In genomic region chr3:4977889-4978258, GRCh38 we compare ENCODE assay signal across 8 cellular contexts.
DNase-seq lines count a peak whose midpoint lies in the region; ATAC-seq and TF ChIP-seq lines count a peak whose summit lies in the region.

No MANE protein-coding gene starts in this region.

- H3K4me3 ChIP-seq in KMS-11 (IDR thresholded peaks at IDR 0.05; ENCODE audit: insufficient read depth, low read depth, low read length) (no peak overlapping the region), adipocyte (ENCODE audit: low read length) (peak overlapping the region; percentile 77)

- H3K9ac ChIP-seq in ES-I3 (ENCODE audit: low read depth, low read length) (peak overlapping the region; percentile 79), KMS-11 (peak overlapping the region; percentile 89), adipocyte (ENCODE audit: low read length) (peak overlapping the region; percentile 86)

- TF ChIP-seq CTCF in KMS-11 (conservative IDR thresholded peaks at IDR 0.05; ENCODE audit: low read depth, low read length) = no peak

- H4K20me1 ChIP-seq in KMS-11 (ENCODE audit: insufficient read depth) = no peaks in the 10 kb centered on the region

- H3K27me3 ChIP-seq in KMS-11 (ENCODE audit: insufficient read depth, low read depth) (no peaks in the 10 kb centered on the region), adipocyte (replicated peaks; ENCODE audit: control insufficient read depth, insufficient read depth, low read length) (no peaks in the 10 kb centered on the region), layer of hippocampus (ENCODE audit: control insufficient read depth, insufficient read depth, low read length) (no peaks in the 10 kb centered on the region)

- DNase-seq in adipocyte (ENCODE audit: low read depth) (no peak), superior temporal gyrus (ENCODE audit: extremely low spot score) (peak; percentile 58), NCI-H526 treated with DMSO at 0.1 percent for 48 hours (lab: John Stamatoyannopoulos, UW) (no peak)

- peaks cover 17% of the 10 kb centered on the region for H3K4me1 ChIP-seq in ES-I3 (ENCODE audit: insufficient read depth, low read length)
- H3K4me1 ChIP-seq in KMS-11 (ENCODE audit: low read depth, poor library complexity, severe bottlenecking) = peaks cover 27% of the 10 kb centered on the region
- H3K4me1 ChIP-seq in adipocyte (ENCODE audit: control insufficient read depth, insufficient read depth, low read length) = peaks cover 37% of the 10 kb centered on the region

- H3K27ac ChIP-seq in KMS-11 = peak overlapping the region; percentile 93
- peak overlapping the region; percentile 92 for H3K27ac ChIP-seq in layer of hippocampus (ENCODE audit: low read depth, low read length)

- peak overlapping the region; percentile 80 for H3K4me2 ChIP-seq in KMS-11

- no peak for TF ChIP-seq POLR2A in GM18505 (IDR thresholded peaks at IDR 0.05; ENCODE audit: borderline replicate concordance, extremely low read depth, insufficient read depth, insufficient read length)

- H3K36me3 ChIP-seq in ES-I3 (ENCODE audit: insufficient read depth, low read length) (peaks cover 14% of the 10 kb centered on the region), KMS-11 (ENCODE audit: insufficient read depth) (no peaks in the 10 kb centered on the region), adipocyte (ENCODE audit: control insufficient read depth, insufficient read depth, low read length, severe bottlenecking) (peaks cover 9% of the 10 kb centered on the region)

- H3K9me3 ChIP-seq in ES-I3 (ENCODE audit: control insufficient read depth, insufficient read depth, low read length) = no peaks in the 10 kb centered on the region
- H3K9me3 ChIP-seq in adipocyte (ENCODE audit: control insufficient read depth, low read length) = no peaks in the 10 kb centered on the region

- H3K79me2 ChIP-seq in KMS-11 (ENCODE audit: insufficient read depth, low read depth) = no peaks in the 10 kb centered on the region

- no peak for ATAC-seq in HG03280 (IDR thresholded peaks at IDR 0.05; ENCODE audit: unreplicated experiment)
- no peak for ATAC-seq in GM18505 (IDR thresholded peaks at IDR 0.05; ENCODE audit: unreplicated experiment)

- H2AFZ ChIP-seq in KMS-11 (ENCODE audit: low read depth) = peak overlapping the region; percentile 69
